8 cellular contexts compared by ENCODE assay signal in the genomic region with DNA sequence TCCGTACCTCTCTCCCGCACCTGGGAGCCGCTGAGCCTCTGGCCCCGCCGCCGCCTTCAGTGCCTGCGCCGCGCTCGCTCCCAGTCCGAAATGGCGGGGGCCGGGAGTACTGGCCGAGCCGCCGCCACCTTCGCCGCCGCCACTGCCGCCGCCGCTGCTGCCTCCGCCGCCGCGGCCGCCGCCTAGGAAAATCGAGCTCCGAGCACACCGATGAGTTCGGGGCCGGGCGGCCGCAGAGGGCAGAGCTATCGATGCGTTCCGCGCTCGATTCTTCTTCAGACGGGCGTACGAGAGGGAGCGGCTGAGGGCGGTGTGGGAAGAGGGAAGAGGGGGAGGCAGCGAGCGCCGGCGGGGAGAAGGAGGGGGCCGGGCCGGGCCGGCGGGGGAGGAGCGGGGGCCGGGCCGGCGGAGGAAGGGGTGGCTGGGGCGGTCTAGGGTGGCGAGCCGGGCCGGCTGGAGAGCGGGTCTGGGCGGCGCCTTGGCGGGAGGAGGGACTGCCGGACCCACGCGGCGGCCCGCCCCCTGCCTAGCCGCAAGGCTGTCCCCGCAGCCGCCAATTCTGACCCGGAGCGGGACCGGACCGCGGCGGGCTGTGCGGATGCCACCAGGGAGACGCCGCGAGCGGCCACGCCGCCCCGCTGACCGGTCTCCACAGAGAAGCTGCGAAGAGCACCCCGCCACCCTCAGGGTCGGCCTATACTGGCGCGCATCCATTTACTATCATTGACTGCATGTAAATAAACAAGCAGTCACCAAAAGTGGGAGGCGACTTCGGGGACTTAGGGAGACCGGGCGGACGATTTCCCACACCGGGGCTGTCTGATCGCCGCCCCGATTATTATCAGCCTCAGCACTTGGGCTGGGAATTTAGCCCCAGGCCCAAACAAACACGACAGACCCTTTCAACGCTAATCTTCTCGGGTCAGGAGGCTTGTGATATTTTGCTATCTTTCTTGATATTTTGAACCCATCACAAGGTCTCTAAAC. TPM values are rescaled to one million over a fixed set of nuclear protein-coding genes. Genes with fewer than 3 reads are reported as not detected.
DNase-seq lines count a peak whose midpoint lies in the region; ATAC-seq and TF ChIP-seq lines count a peak whose summit lies in the region.

Gene KRAS (minus strand): TSS at position 186 of the 987 bp plus-strand sequence.

- H3K27me3 ChIP-seq in Panc1 (ENCODE audit: control insufficient read depth, insufficient read depth, low read length) (peaks cover 6% of the 10 kb centered on the region; the same call in 1 of the 2 replicates), muscle layer of colon (ENCODE audit: control insufficient read depth in 1 of 2, insufficient read depth in 2 of 2, low read length in 2 of 2) (no peaks in the 10 kb centered on the region)

- intact Hi-C loops in Panc1 (cut with micrococcal nuclease; ENCODE audit: unreplicated experiment), result no loop called here

- H3K4me1 ChIP-seq in Panc1 (ENCODE audit: control insufficient read depth, insufficient read depth, low read length), result peaks cover 9% of the 10 kb centered on the region
- H3K4me1 ChIP-seq in muscle layer of colon (ENCODE audit: insufficient read depth, low read length), result peaks cover 6% of the 10 kb centered on the region

- H3K27ac ChIP-seq in Panc1 (ENCODE audit: low read length), result peak within 1 kb of the TSS; percentile 67
- H3K27ac ChIP-seq in muscle layer of colon (ENCODE audit: low read depth, low read length), result peak within 1 kb of the TSS; percentile 85

- peak within 1 kb of the TSS; percentile 90 for H3K4me3 Mint-ChIP-seq in activated T-cell treated with anti-CD3 and anti-CD28 coated beads, Interleukin-2, amount 50 U/mL, for 4 hours

- peaks cover 38% of the 10 kb centered on the region for H3K4me1 Mint-ChIP-seq in activated T-cell treated with anti-CD3 and anti-CD28 coated beads, Interleukin-2, amount 50 U/mL, for 4 hours (ENCODE audit: low read depth)

- H3K36me3 Mint-ChIP-seq in activated T-cell treated with anti-CD3 and anti-CD28 coated beads, Interleukin-2, amount 50 U/mL, for 4 hours (ENCODE audit: insufficient read depth), result peaks cover 4% of the 10 kb centered on the region

- ATAC-seq in GM21737 (IDR thresholded peaks at IDR 0.05; ENCODE audit: unreplicated experiment) (peak; percentile 78), Panc1 (peak; percentile 98), esophagus mucosa (peak; percentile 98)
- peak; percentile 87 for ATAC-seq in activated T-cell treated with anti-CD3 and anti-CD28 coated beads, Interleukin-2, amount 50 U/mL, for 4 hours

- BruUV-seq in Panc1 (replicated peaks; lab: Mats Ljungman, UMichigan), result no TSS peak

- peak within 1 kb of the TSS; percentile 65 to 80 for H3K4me3 ChIP-seq in Panc1 (ENCODE audit: low read depth in 2 of 2, low read length in 2 of 2)
- peak within 1 kb of the TSS; percentile 85 to 88 for H3K4me3 ChIP-seq in muscle layer of colon (ENCODE audit: low read depth in 1 of 2, low read length in 2 of 2)

- H3K27me3 Mint-ChIP-seq in activated T-cell treated with anti-CD3 and anti-CD28 coated beads, Interleukin-2, amount 50 U/mL, for 4 hours (ENCODE audit: low read depth), result no peaks in the 10 kb centered on the region

- TF ChIP-seq CTCF in Panc1 (IDR thresholded peaks at IDR 0.05), result no peak

- H3K9ac ChIP-seq in muscle layer of colon (ENCODE audit: low read length), result peak within 1 kb of the TSS; percentile 65

- no peaks in the 10 kb centered on the region for H3K9me3 Mint-ChIP-seq in activated T-cell treated with anti-CD3 and anti-CD28 coated beads, Interleukin-2, amount 50 U/mL, for 4 hours

- H3K36me3 ChIP-seq in Panc1 (ENCODE audit: control insufficient read depth, insufficient read depth, low read length) (peaks cover 2% of the 10 kb centered on the region; the same call in 1 of the 2 replicates), muscle layer of colon (ENCODE audit: insufficient read depth, low read length) (no peaks in the 10 kb centered on the region)

- DNase-seq in DMS53 treated with DMSO at 0.1 percent for 48 hours (lab: John Stamatoyannopoulos, UW; ENCODE audit: unreplicated experiment) (peak; percentile 100), KG1 (lab: John Stamatoyannopoulos, UW) (peak; percentile 74), Panc1 (ENCODE audit: low read depth, low spot score) (peak; percentile 78)
- peak; percentile 87 for DNase-seq in activated T-cell treated with anti-CD3 and anti-CD28 coated beads, Interleukin-2, amount 50 U/mL, for 4 hours
- peak; percentile 78 to 82 for DNase-seq in stimulated activated CD8-positive, alpha-beta memory T cell treated with anti-CD3 and anti-CD28 coated beads, Interleukin-7, amount 100 ng/mL, for 1 hour (ENCODE audit: low read depth in 2 of 2)

- in situ Hi-C loops in Panc1 (cut with HindIII; ENCODE audit: low pct_unique_long_range_greater_than_20kb, low sequenced_read_pairs), result no loop called here

- H3K9me3 ChIP-seq in Panc1 (ENCODE audit: control insufficient read depth, insufficient read depth, low read depth, low read length) (no peaks in the 10 kb centered on the region), muscle layer of colon (ENCODE audit: low read length) (no peaks in the 10 kb centered on the region)

- CTCF ChIA-PET in Panc1 (lab: Charles Lee), result interaction anchor here (0.6 kb wide), 1 partner anchor 107 kb away, joined by 3 read pairs; no protein-coding TSS in a partner anchor

- POLR2A ChIA-PET in Panc1 (lab: Charles Lee), result interaction anchor here (0.6 to 1.2 kb wide), 5 partner anchors 22 to 1984 kb away, joined by 3 to 7 read pairs (median 6); no protein-coding TSS in a partner anchor

RNA-seq across cellular contexts. Expression of gene KRAS, which starts in this region (rescaled TPM):
- total RNA-seq in Panc1 (2021; ENCODE audit: unreplicated experiment), result 33.1 TPM
- polyA plus RNA-seq in Panc1 (2012; ENCODE audit: insufficient read length), result 12.1 TPM
- total RNA-seq in activated T-cell treated with anti-CD3 and anti-CD28 coated beads, Interleukin-2, amount 50 U/mL, for 4 hours, result 10 to 100 TPM; 15.4 to 18.3 (median 16.5) TPM
- total RNA-seq in esophagus mucosa, result 26.7 TPM

Comparison
In these comparisons a context has a peak if more than half of its experiments do, and no peak if none do; other contexts are left out.
1. Peak in every context shown above with its lines: DNase-seq, ATAC-seq, H3K4me3 ChIP-seq and H3K27ac ChIP-seq.